Comparison of ENCODE assay signal across 8 cellular contexts in genomic region chr16:73059779-73060178, GRCh38. TPM values are rescaled to one million over a fixed set of nuclear protein-coding genes. Genes with fewer than 3 reads are reported as not detected.
DNase-seq lines count a peak whose midpoint lies in the region; ATAC-seq and TF ChIP-seq lines count a peak whose summit lies in the region.

No MANE protein-coding gene starts in this region.

- 18% methylated on average over 2 of the region's 3 CpGs for WGBS in mesenchymal stem cell
- 60 to 61% methylated on average over 3 of the region's 3 CpGs for WGBS in upper lobe of left lung, 2 donors

- no peaks in the 10 kb centered on the region for H3K79me1 ChIP-seq in mesenchymal stem cell (replicated peaks; ENCODE audit: low read length, poor library complexity, severe bottlenecking)

- no peak for DNase-seq in cardiac muscle cell (ENCODE audit: low read depth in 1 of 2, low spot score in 1 of 2)
- DNase-seq in left cardiac atrium, result no peak
- no peak for DNase-seq in mesenchymal stem cell
- no peak for DNase-seq in upper lobe of left lung
- no peak for DNase-seq in stimulated activated CD4-positive, alpha-beta T cell treated with anti-CD3 and anti-CD28 coated beads, Interleukin-2, amount 100 ng/mL, for 24 hours
- DNase-seq in NCI-H748 treated with DMSO at 0.1 percent for 48 hours (lab: John Stamatoyannopoulos, UW), result no peak

- no peak overlapping the region for H3K23ac ChIP-seq in mesenchymal stem cell (ENCODE audit: low read length in 2 of 2)

- peaks cover 54% of the 10 kb centered on the region for H3K4me1 Mint-ChIP-seq in brain

- ATAC-seq in left cardiac atrium, result no peak
- no peak for ATAC-seq in upper lobe of left lung (ENCODE audit: low FRiP score in 2 of 2)
- ATAC-seq in GM19455 (IDR thresholded peaks at IDR 0.05; ENCODE audit: unreplicated experiment), result no peak

- H3K27ac Mint-ChIP-seq in brain, result peak overlapping the region in 3 of 5 experiments; percentile 96 to 99 (median 97)

- H2AFZ ChIP-seq in mesenchymal stem cell (ENCODE audit: low read depth, low read length), result no peak overlapping the region

- H3K27ac ChIP-seq in cardiac muscle cell, result no peak overlapping the region
- no peak overlapping the region for H3K27ac ChIP-seq in mesenchymal stem cell (ENCODE audit: low read length, poor library complexity, severe bottlenecking)
- peak overlapping the region; percentile 93 to 98 (median 95) for H3K27ac ChIP-seq in upper lobe of left lung

- no peak for TF ChIP-seq CTCF in cardiac muscle cell (IDR thresholded peaks at IDR 0.05; ENCODE audit: low read depth, low read length)
- TF ChIP-seq CTCF in brain (conservative IDR thresholded peaks at IDR 0.05), result no peak
- no peak for TF ChIP-seq CTCF in upper lobe of left lung (IDR thresholded peaks at IDR 0.05)

- H3K9me3 ChIP-seq in cardiac muscle cell (ENCODE audit: low read depth) (no peaks in the 10 kb centered on the region), mesenchymal stem cell (ENCODE audit: control insufficient read depth, low read length) (no peaks in the 10 kb centered on the region), upper lobe of left lung (no peaks in the 10 kb centered on the region)

- H3K4me1 ChIP-seq in cardiac muscle cell (ENCODE audit: low read depth) (peaks cover 33% of the 10 kb centered on the region), mesenchymal stem cell (ENCODE audit: control insufficient read depth, insufficient read depth, low read depth, low read length) (peaks cover 23% of the 10 kb centered on the region), upper lobe of left lung (peaks cover 29 to 50% (median 38%) of the 10 kb centered on the region in 4 donors)

- intact Hi-C loops in left cardiac atrium (cut with DNase I), result loop anchor here (5.0 to 10.0 kb wide), 3 partner anchors 115 to 225 kb away; no protein-coding TSS in a partner anchor

- peak overlapping the region; percentile 86 to 96 (median 91) for H3K4me3 Mint-ChIP-seq in brain

- no peak overlapping the region for H3K18ac ChIP-seq in mesenchymal stem cell (ENCODE audit: low read depth in 1 of 2, low read length in 2 of 2)

- no peaks in the 10 kb centered on the region for H3K36me3 Mint-ChIP-seq in brain

- H4K8ac ChIP-seq in mesenchymal stem cell (ENCODE audit: low read length), result no peak overlapping the region

- peaks cover 0 to 2% (median 0%) of the 10 kb centered on the region in 5 experiments for H3K9me3 Mint-ChIP-seq in brain

- no peak overlapping the region for H2AK5ac ChIP-seq in mesenchymal stem cell (ENCODE audit: low read length, severe bottlenecking)

- H3K27me3 ChIP-seq in cardiac muscle cell, result peaks cover 83% of the 10 kb centered on the region
- H3K27me3 ChIP-seq in mesenchymal stem cell (ENCODE audit: control insufficient read depth in 1 of 2, insufficient read depth in 1 of 2, low read length in 2 of 2), result peaks cover 0 to 36% of the 10 kb centered on the region in 2 experiments
- peaks cover 0 to 21% (median 13%) of the 10 kb centered on the region in 4 donors for H3K27me3 ChIP-seq in upper lobe of left lung

- no peak overlapping the region for H4K91ac ChIP-seq in mesenchymal stem cell (ENCODE audit: low read length)

- no peak overlapping the region for H3K14ac ChIP-seq in mesenchymal stem cell (ENCODE audit: low read length in 2 of 2)

- no peak overlapping the region for H3K4me2 ChIP-seq in mesenchymal stem cell (ENCODE audit: low read length, poor library complexity, severe bottlenecking)

- no peak overlapping the region for H2BK12ac ChIP-seq in mesenchymal stem cell (ENCODE audit: low read length in 2 of 2)

- no peak overlapping the region for H3K4ac ChIP-seq in mesenchymal stem cell (ENCODE audit: low read depth in 1 of 2, low read length in 2 of 2)

- no peak overlapping the region for H2BK15ac ChIP-seq in mesenchymal stem cell (ENCODE audit: low read depth, poor library complexity, severe bottlenecking)

- TF ChIP-seq EP300 in upper lobe of left lung (IDR thresholded peaks at IDR 0.05), result no peak

- H3K9ac ChIP-seq in mesenchymal stem cell (ENCODE audit: low read length), result peak overlapping the region; percentile 91

- H3K4me3 ChIP-seq in cardiac muscle cell, result peak overlapping the region; percentile 99
- peak overlapping the region in 1 of 2 experiments; percentile 86 for H3K4me3 ChIP-seq in mesenchymal stem cell (ENCODE audit: insufficient read depth in 1 of 2, low read depth in 1 of 2, low read length in 2 of 2)
- peak overlapping the region; percentile 21 to 91 (median 82) for H3K4me3 ChIP-seq in upper lobe of left lung

- H3K27me3 Mint-ChIP-seq in brain, result peaks cover 75% of the 10 kb centered on the region

- H2BK5ac ChIP-seq in mesenchymal stem cell (ENCODE audit: low read depth, low read length, poor library complexity, severe bottlenecking), result no peak overlapping the region

- no peak for TF ChIP-seq POLR2A in upper lobe of left lung (IDR thresholded peaks at IDR 0.05)

- no peaks in the 10 kb centered on the region for H3K36me3 ChIP-seq in cardiac muscle cell
- no peaks in the 10 kb centered on the region for H3K36me3 ChIP-seq in mesenchymal stem cell (ENCODE audit: control insufficient read depth in 1 of 2, insufficient read depth in 2 of 2, low read depth in 1 of 2, low read length in 2 of 2)
- no peaks in the 10 kb centered on the region for H3K36me3 ChIP-seq in upper lobe of left lung

- H2BK120ac ChIP-seq in mesenchymal stem cell (ENCODE audit: low read depth, low read length), result no peak overlapping the region

RNA-seq across cellular contexts. Expression of gene ZFHX3, which starts 11.9 kb away (rescaled TPM):
- 6.6 and 12.2 TPM in 2 replicates for total RNA-seq in cardiac muscle cell
- 6.7 and 8.4 TPM in 2 replicates for polyA plus RNA-seq in cardiac muscle cell
- 10 to 100 TPM; 11.9 to 12.6 TPM for total RNA-seq in left cardiac atrium
- 7.6 TPM for polyA plus RNA-seq in brain (ENCODE audit: insufficient read depth, low read depth, low replicate concordance)
- polyA plus RNA-seq in mesenchymal stem cell (2013, experiment 1 of 2), result 5.1 TPM
- polyA plus RNA-seq in mesenchymal stem cell (2013, experiment 2 of 2), result 4.5 TPM
- 10 to 100 TPM; 22.4 to 40.3 (median 27.0) TPM for total RNA-seq in upper lobe of left lung

Comparison
In these comparisons a context has a peak if more than half of its experiments do, and no peak if none do; other contexts are left out.
1. H3K27ac ChIP-seq: peak in upper lobe of left lung (4 of 4); none in cardiac muscle cell (single experiment) and mesenchymal stem cell (single experiment).